6 cellular contexts compared by ENCODE assay signal in the genomic region with DNA sequence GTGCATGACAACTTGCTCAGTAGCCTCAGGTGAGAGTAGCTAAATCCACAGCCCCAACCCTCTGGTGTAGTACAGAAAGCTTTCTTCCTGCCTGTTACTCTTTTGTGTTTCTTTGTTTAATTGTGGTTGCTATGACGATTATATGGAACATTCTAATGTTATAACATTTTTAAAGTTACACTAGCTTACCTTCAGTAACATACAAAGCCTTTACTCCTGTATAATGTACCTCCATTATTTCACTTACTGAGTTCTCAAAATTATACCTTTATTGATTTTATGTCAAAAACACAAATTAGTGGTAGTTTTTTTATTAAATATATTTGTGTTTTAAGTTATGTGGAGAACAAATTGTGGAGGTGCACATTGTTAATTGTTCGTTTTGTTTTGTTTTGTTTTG. TPM values are rescaled to one million over a fixed set of nuclear protein-coding genes. Genes with fewer than 3 reads are reported as not detected.
"Had no signal": no experiment of that assay in that cellular context is flagged by ENCODE, and none has a peak within 500 bp of the region (broad histone marks: within the 10 kb centered on the region; RNA-seq: fewer than 3 reads in every experiment).

TSS of gene CDY1B (minus strand) at position 101 of the 400 bp plus-strand sequence. CDS start 331 bp downstream, outside the sequence.

RNA-seq across cellular contexts. Expression of gene CDY1B, which starts in this region (rescaled TPM):
- polyA plus RNA-seq: hepatocyte, immature natural killer cell, keratinocyte, liver, lung, mammary epithelial cell had no signal
